12 cellular contexts compared by ENCODE assay signal in genomic region chr11:30774451-30774850, GRCh38.
"Had no signal": no experiment of that assay in that cellular context is flagged by ENCODE, and none has a peak within 500 bp of the region (broad histone marks: within the 10 kb centered on the region; RNA-seq: fewer than 3 reads in every experiment).

No MANE protein-coding gene starts in this region.

- H3K4me1 ChIP-seq: suprapubic skin had no signal

- H3K27ac ChIP-seq: suprapubic skin had no signal

- H3K4me3 Mint-ChIP-seq: central memory CD8-positive, alpha-beta T cell; T-helper 1 cell treated with Interleukin-12 subunit alpha and Interleukin-12 subunit beta and Interleukin-4 antibody, amounts not matched to agents 30 μg/mL and 1 μg/mL, for 36 hours had no signal

- H3K4me3 ChIP-seq: suprapubic skin had no signal

- ATAC-seq: left lobe of liver, right cardiac atrium had no signal

- H3K9me3 ChIP-seq: suprapubic skin had no signal

- H3K27me3 ChIP-seq: suprapubic skin had no signal

- H3K36me3 ChIP-seq: suprapubic skin had no signal

- H3K27ac Mint-ChIP-seq: T-helper 1 cell treated with Interleukin-12 subunit alpha and Interleukin-12 subunit beta and Interleukin-4 antibody, amounts not matched to agents 30 μg/mL and 1 μg/mL, for 36 hours had no signal

- DNase-seq: activated naive CD4-positive, alpha-beta T cell treated with anti-CD3 and anti-CD28 coated beads, Interleukin-2, amount 50 U/mL, for 16 hours; activated T-cell treated with anti-CD3 and anti-CD28 coated beads, Interleukin-2, amount 50 U/mL, for 1 hour; cortex of kidney; effector memory CD4-positive, alpha-beta T cell; posterior cingulate gyrus; right cardiac atrium; stimulated activated CD4-positive, alpha-beta T cell treated with anti-CD3 and anti-CD28 coated beads, Interleukin-2, amount 100 ng/mL, for 24 hours; stimulated activated naive CD4-positive, alpha-beta T cell had no signal

- H3K27me3 Mint-ChIP-seq: central memory CD8-positive, alpha-beta T cell had no signal

- H3K4me1 Mint-ChIP-seq: central memory CD8-positive, alpha-beta T cell had no signal

- H3K9me3 Mint-ChIP-seq: T-helper 1 cell treated with Interleukin-12 subunit alpha and Interleukin-12 subunit beta and Interleukin-4 antibody, amounts not matched to agents 30 μg/mL and 1 μg/mL, for 36 hours had no signal
